Comparison of ENCODE assay signal across 9 cellular contexts in the genomic region with DNA sequence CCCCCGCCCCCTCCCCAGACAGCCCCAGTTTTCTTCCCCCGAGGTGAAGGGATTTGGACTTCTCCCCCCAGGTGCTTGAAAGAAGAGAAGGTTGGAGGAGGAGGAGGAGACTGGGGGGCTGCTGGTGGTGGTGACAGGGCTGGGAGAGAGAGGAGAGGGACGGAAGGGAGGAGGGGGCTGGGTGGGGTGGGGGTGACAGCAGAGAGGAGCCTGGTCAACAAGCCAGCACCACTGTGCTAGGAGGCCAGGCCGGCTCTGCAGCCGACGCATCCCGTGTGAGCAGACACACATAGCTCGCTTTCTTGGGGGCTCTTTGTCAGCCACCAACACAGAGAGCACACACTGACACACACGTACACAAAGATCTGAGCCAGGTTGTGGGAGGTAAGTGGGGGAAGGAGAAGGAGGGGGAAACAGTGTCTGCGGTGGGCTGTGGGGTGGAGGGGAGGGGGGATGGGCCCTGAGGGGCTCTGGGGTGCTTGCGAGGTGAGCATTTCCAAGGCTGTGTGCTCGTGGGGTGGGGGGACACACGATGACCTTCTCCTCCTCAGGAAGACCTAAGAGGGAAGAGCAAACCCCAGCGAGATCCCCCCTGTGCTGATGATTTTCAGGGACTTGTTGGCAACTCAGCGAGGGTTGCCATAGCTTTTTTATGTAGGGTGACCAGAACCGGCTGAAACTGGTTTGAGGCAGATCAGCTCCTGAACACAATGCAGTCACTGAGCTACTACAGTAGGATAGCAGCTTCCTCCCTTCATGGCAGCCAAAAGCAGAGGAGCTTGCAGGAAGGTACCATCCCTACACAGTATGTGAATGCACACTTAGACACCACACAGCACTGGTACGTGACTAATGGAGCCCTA. TPM values are rescaled to one million over a fixed set of nuclear protein-coding genes. Genes with fewer than 3 reads are reported as not detected.
A peak's percentile ranks its signal among the peaks of the same experiment; 100 is the strongest.
DNase-seq lines count a peak whose midpoint lies in the region; TF ChIP-seq lines count a peak whose summit lies in the region.
"Had no signal": no experiment of that assay in that cellular context is flagged by ENCODE, and none has a peak within 500 bp of the region (broad histone marks: within the 10 kb centered on the region; RNA-seq: fewer than 3 reads in every experiment).

A gene with protein sequence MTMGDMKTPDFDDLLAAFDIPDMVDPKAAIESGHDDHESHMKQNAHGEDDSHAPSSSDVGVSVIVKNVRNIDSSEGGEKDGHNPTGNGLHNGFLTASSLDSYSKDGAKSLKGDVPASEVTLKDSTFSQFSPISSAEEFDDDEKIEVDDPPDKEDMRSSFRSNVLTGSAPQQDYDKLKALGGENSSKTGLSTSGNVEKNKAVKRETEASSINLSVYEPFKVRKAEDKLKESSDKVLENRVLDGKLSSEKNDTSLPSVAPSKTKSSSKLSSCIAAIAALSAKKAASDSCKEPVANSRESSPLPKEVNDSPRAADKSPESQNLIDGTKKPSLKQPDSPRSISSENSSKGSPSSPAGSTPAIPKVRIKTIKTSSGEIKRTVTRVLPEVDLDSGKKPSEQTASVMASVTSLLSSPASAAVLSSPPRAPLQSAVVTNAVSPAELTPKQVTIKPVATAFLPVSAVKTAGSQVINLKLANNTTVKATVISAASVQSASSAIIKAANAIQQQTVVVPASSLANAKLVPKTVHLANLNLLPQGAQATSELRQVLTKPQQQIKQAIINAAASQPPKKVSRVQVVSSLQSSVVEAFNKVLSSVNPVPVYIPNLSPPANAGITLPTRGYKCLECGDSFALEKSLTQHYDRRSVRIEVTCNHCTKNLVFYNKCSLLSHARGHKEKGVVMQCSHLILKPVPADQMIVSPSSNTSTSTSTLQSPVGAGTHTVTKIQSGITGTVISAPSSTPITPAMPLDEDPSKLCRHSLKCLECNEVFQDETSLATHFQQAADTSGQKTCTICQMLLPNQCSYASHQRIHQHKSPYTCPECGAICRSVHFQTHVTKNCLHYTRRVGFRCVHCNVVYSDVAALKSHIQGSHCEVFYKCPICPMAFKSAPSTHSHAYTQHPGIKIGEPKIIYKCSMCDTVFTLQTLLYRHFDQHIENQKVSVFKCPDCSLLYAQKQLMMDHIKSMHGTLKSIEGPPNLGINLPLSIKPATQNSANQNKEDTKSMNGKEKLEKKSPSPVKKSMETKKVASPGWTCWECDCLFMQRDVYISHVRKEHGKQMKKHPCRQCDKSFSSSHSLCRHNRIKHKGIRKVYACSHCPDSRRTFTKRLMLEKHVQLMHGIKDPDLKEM (N-terminal part only) (plus strand): TSS at position 732 of the 863 bp plus-strand sequence. CDS start 53,411 bp downstream, outside the sequence.

- peaks cover 20% of the 10 kb centered on the region; the same call in 1 of the 2 replicates for H3K36me3 ChIP-seq in iPS DF 6.9 (ENCODE audit: control insufficient read depth, insufficient read depth, low read length)
- H3K36me3 ChIP-seq: neutrophil had no signal

- peaks cover 9% of the 10 kb centered on the region; the same call in 1 of the 2 replicates for H3K4me1 ChIP-seq in iPS DF 6.9 (ENCODE audit: control insufficient read depth, insufficient read depth, low read length)

- intact Hi-C loops in activated naive CD4-positive, alpha-beta T cell treated with anti-CD3 and anti-CD28 coated beads for 36 hours (cut with micrococcal nuclease): no loop called here

- peak within 1 kb of the TSS; percentile 72; the same call in 1 of the 2 replicates for H3K4me3 ChIP-seq in iPS DF 6.9 (ENCODE audit: low read length)

- CTCF ChIA-PET in activated naive CD4-positive, alpha-beta T cell treated with anti-CD3 and anti-CD28 coated beads for 36 hours (lab: Charles Lee): interaction anchor here (0.9 kb wide), 1 partner anchor 82 kb away, joined by 3 read pairs; no protein-coding TSS in a partner anchor

- peak; percentile 45 for DNase-seq in activated naive CD4-positive, alpha-beta T cell treated with anti-CD3 and anti-CD28 coated beads for 36 hours
- DNase-seq in activated naive CD4-positive, alpha-beta T cell (lab: John Stamatoyannopoulos, UW): no peak
- peak; percentile 85 to 89 for DNase-seq in NCI-H526 (lab: John Stamatoyannopoulos, UW)
- DNase-seq in iPS DF 6.9 (ENCODE audit: low read depth, low spot score): no peak
- peak; percentile 88 for DNase-seq in putamen (ENCODE audit: low spot score)
- DNase-seq in central memory CD4-positive, alpha-beta T cell: no peak
- DNase-seq in RPMI8226: no peak

- peak within 1 kb of the TSS; percentile 52 for H3K4me3 Mint-ChIP-seq in activated naive CD4-positive, alpha-beta T cell treated with anti-CD3 and anti-CD28 coated beads for 36 hours
- peak within 1 kb of the TSS; percentile 84 to 90 (median 86) for H3K4me3 Mint-ChIP-seq in brain

- peak within 1 kb of the TSS; percentile 78 for H3K27ac ChIP-seq in iPS DF 6.9 (ENCODE audit: low read length)
- H3K27ac ChIP-seq: neutrophil had no signal

- no peaks in the 10 kb centered on the region for H3K9me3 Mint-ChIP-seq in activated naive CD4-positive, alpha-beta T cell treated with anti-CD3 and anti-CD28 coated beads for 36 hours
- H3K9me3 Mint-ChIP-seq in brain: peaks cover 0 to 20% (median 10%) of the 10 kb centered on the region in 5 experiments

- H3K4me1 Mint-ChIP-seq in activated naive CD4-positive, alpha-beta T cell treated with anti-CD3 and anti-CD28 coated beads for 36 hours (ENCODE audit: low read depth): peaks cover 8% of the 10 kb centered on the region
- H3K4me1 Mint-ChIP-seq in brain: peaks cover 90% of the 10 kb centered on the region

- H3K27me3 Mint-ChIP-seq in activated naive CD4-positive, alpha-beta T cell treated with anti-CD3 and anti-CD28 coated beads for 36 hours (ENCODE audit: low read depth): peaks cover 40% of the 10 kb centered on the region
- peaks cover 2% of the 10 kb centered on the region for H3K27me3 Mint-ChIP-seq in brain

- no peaks in the 10 kb centered on the region for H3K9me3 ChIP-seq in iPS DF 6.9 (ENCODE audit: control insufficient read depth, insufficient read depth, low read length)
- H3K9me3 ChIP-seq: neutrophil had no signal

- no peak for TF ChIP-seq CTCF in brain (conservative IDR thresholded peaks at IDR 0.05)

- H3K27me3 ChIP-seq in iPS DF 6.9 (ENCODE audit: control insufficient read depth, insufficient read depth, low read length): no peaks in the 10 kb centered on the region

- no peaks in the 10 kb centered on the region for H3K36me3 Mint-ChIP-seq in activated naive CD4-positive, alpha-beta T cell treated with anti-CD3 and anti-CD28 coated beads for 36 hours (ENCODE audit: low read depth)
- peaks cover 43% of the 10 kb centered on the region for H3K36me3 Mint-ChIP-seq in brain

- H3K27ac Mint-ChIP-seq in activated naive CD4-positive, alpha-beta T cell treated with anti-CD3 and anti-CD28 coated beads for 36 hours: no peak within 1 kb of the TSS
- peak within 1 kb of the TSS; percentile 99 to 100 (median 99) for H3K27ac Mint-ChIP-seq in brain

- WGBS in iPS DF 6.9 (ENCODE audit: insufficient coverage, insufficient read length): no CpG with 5 or more reads among the region's 17 CpGs

RNA-seq across cellular contexts. Expression of the gene that starts here (rescaled TPM):
- total RNA-seq in activated naive CD4-positive, alpha-beta T cell treated with anti-CD3 and anti-CD28 coated beads for 36 hours: 1 to 10 TPM; 4.0 to 4.3 TPM
- polyA plus RNA-seq in brain (ENCODE audit: insufficient read depth, low read depth, low replicate concordance): 51.6 TPM

Comparison
In these comparisons a context has a peak if more than half of its experiments do, and no peak if none do; other contexts are left out.
1. DNase-seq: peak in activated naive CD4-positive, alpha-beta T cell treated with anti-CD3 and anti-CD28 coated beads for 36 hours (single experiment), NCI-H526 (2 of 2) and putamen (single experiment); none in activated naive CD4-positive, alpha-beta T cell (0 of 4), iPS DF 6.9 (single experiment), central memory CD4-positive, alpha-beta T cell (single experiment) and RPMI8226 (single experiment).